ENCODE assay signal across 1 cellular context in the genomic region with DNA sequence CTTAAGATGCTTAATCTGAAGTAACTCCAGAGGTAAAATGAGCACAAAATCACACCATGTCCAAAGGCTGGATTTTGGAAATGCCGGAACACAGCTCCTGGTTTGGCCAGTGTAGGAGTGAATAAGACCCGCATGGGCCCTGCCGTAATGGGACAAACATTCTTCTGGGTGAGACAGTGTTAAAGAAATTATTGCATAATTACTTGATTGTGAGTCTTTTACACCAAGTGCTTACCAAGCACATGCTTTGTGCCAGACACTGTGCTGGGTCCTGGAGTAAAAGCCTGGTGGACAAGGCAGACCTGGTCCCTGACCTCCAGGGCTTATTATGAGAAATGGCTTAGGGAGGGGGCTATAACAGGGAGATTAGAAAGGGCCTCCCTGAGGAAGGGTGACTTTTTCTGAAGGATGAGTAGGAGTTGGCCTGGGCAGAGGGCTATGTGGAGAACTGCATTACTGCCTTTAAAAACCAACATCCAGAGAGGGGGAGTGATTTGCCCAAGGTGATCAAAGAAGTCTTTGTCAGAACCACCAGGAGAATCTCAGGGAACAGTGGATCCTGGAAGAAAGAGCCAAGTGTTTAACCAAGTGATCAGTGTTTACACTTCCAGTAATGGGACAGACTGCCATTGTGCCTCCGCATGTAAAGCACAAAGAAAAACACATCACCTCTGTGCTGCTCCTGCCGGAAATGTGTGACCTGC.
TF ChIP-seq lines count a peak whose summit lies in the region.

No MANE protein-coding gene starts in this region.

TF ChIP-seq in K562, 482 proteins besides CTCF, POLR2A, EP300 and RAD21:
- TF ChIP-seq, protein P1, sequence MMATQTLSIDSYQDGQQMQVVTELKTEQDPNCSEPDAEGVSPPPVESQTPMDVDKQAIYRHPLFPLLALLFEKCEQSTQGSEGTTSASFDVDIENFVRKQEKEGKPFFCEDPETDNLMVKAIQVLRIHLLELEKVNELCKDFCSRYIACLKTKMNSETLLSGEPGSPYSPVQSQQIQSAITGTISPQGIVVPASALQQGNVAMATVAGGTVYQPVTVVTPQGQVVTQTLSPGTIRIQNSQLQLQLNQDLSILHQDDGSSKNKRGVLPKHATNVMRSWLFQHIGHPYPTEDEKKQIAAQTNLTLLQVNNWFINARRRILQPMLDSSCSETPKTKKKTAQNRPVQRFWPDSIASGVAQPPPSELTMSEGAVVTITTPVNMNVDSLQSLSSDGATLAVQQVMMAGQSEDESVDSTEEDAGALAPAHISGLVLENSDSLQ (IDR thresholded peaks at IDR 0.05), result no peak
- TF ChIP-seq AFF4 (CRISPR knock-in tag; IDR thresholded peaks at IDR 0.05) (no peak), CXXC5 (CRISPR knock-in tag; IDR thresholded peaks at IDR 0.05) (0 out of 2 replicates have a peak, but pooled peaks have one; percentile 19), CEBPG (CRISPR knock-in tag; IDR thresholded peaks at IDR 0.05) (no peak), CEBPG (tag; conservative IDR thresholded peaks at IDR 0.05 in 1 of 2, IDR thresholded peaks at IDR 0.05 in 1 of 2) (0 out of 4 replicates have a peak, but pooled peaks have one; percentile 25 to 34), ZBTB7A (IDR thresholded peaks at IDR 0.05; ENCODE audit: borderline replicate concordance, control insufficient read depth, low read depth, low read length) (no peak), CEBPB (tag; IDR thresholded peaks at IDR 0.05) (peak; percentile 24; the same call in 1 of the 2 replicates)
